Comparison of ENCODE assay signal across 8 cellular contexts in the genomic region with DNA sequence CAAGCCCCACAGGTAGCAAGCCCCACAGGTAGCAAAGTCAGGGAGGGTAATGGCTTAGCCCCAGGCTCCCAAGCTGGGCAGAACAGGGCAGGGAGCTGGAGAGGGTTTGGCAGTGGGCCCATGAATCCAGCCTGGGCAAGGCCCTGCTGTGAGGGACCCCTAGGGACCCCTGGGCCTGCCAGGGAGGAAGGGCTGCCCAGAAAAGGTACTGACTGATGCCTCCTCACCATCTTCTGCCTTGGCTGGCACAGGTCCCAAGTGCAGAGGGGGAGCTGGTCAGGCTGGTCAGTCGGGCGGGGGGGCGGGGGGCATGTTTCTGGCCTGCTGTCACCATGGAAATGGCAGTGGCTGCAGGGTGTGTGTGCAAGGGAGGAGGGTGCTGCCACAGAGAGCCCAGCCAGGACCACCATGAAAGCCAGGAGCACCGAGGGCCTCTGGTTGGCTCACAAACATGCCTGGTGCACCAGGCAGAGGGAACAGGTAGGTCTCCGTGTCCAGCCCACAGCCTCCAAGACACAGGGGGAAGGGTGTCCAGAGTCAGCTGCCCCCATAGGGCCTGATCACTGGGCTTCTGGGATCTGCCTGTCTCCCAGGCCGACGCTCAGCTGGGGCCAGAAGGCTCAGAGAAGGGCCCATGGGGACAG. TPM values are rescaled to one million over a fixed set of nuclear protein-coding genes. Genes with fewer than 3 reads are reported as not detected.
DNase-seq lines count a peak whose midpoint lies in the region; ATAC-seq, FAIRE-seq and TF ChIP-seq lines count a peak whose summit lies in the region.

No MANE protein-coding gene starts in this region.

- no peaks in the 10 kb centered on the region for H3K27me3 ChIP-seq in CD4-positive, CD25-positive, alpha-beta regulatory T cell (ENCODE audit: control insufficient read depth, insufficient read depth, low read length)
- peaks cover 29% of the 10 kb centered on the region for H3K27me3 ChIP-seq in MM.1S (replicated peaks; ENCODE audit: insufficient read depth, low read length)
- peaks cover 27 to 41% (median 34%) of the 10 kb centered on the region in 4 experiments; a peak in 6 of 7 replicates for H3K27me3 ChIP-seq in H1 (replicated peaks in 1 of 4; ENCODE audit: control insufficient read depth in 3 of 4, extremely low read depth in 1 of 4, insufficient read depth in 3 of 4, low read length in 3 of 4)
- H3K27me3 ChIP-seq in pancreas = no peaks in the 10 kb centered on the region

- no peak overlapping the region for H3K14ac ChIP-seq in H1 (ENCODE audit: insufficient read length)

- H2BK20ac ChIP-seq in H1 (ENCODE audit: low read length) = no peak overlapping the region

- peak overlapping the region; percentile 51 to 87 (median 78) for H3K4me3 Mint-ChIP-seq in CD4-positive, CD25-positive, alpha-beta regulatory T cell

- no peak for FAIRE-seq in H1 (lab: Jason Lieb, UNC)
- FAIRE-seq in pancreas (lab: Jason Lieb, UNC) = no peak

- H3K27ac ChIP-seq in CD4-positive, CD25-positive, alpha-beta regulatory T cell (ENCODE audit: insufficient read depth, low read length, poor library complexity, severe bottlenecking) = no peak overlapping the region
- H3K27ac ChIP-seq in MM.1S (ENCODE audit: low read length) = no peak overlapping the region
- H3K27ac ChIP-seq in H1 (ENCODE audit: low read depth, low read length) = no peak overlapping the region
- H3K27ac ChIP-seq in pancreas = peak overlapping the region; percentile 59 to 76 (median 66)

- H3F3A ChIP-seq in MM.1S (ENCODE audit: insufficient read depth, low read length) = no peaks in the 10 kb centered on the region

- H4K20me1 ChIP-seq in MM.1S (ENCODE audit: insufficient read depth, low read length) (no peaks in the 10 kb centered on the region), H1 (replicated peaks in 1 of 2; ENCODE audit: control insufficient read depth in 1 of 2, insufficient read depth in 2 of 2, low read length in 2 of 2) (peaks cover 6 to 30% of the 10 kb centered on the region in 2 experiments)

- no peak for TF ChIP-seq EP300 in H1 (IDR thresholded peaks at IDR 0.05; ENCODE audit: borderline replicate concordance in 1 of 2, low read depth in 2 of 2, low read length in 2 of 2)

- H2BK12ac ChIP-seq in H1 (ENCODE audit: low read depth, low read length) = no peak overlapping the region

- WGBS in H1 (ENCODE audit: extremely low coverage in 1 of 2, insufficient coverage in 1 of 2, insufficient read length in 1 of 2, insufficient replicate concordance in 2 of 2, low coverage in 1 of 2, low lambda C conversion rate in 2 of 2, missing lambda C conversion rate in 1 of 2), 2 experiments = 63% methylated on average over 4 of the region's 7 CpGs; no CpG with 5 or more reads in 1 of the 2 experiments
- 17 to 31% methylated on average over 3 to 7 of the region's 7 CpGs for WGBS in pancreas, 2 donors

- H3K27me3 Mint-ChIP-seq in CD4-positive, CD25-positive, alpha-beta regulatory T cell = peaks cover 16% of the 10 kb centered on the region

- CTCF ChIA-PET in H1 (lab: Charles Lee; ENCODE audit: partially characterized antibody) = interaction anchor here (1.2 to 5.1 kb wide), 7 partner anchors 10 to 102 kb away, joined by 5 to 70 read pairs (median 17); a partner anchor contains a TSS

- H3K4me2 ChIP-seq in MM.1S (ENCODE audit: low read depth, low read length) (peak overlapping the region; percentile 63; the same call in 1 of the 2 replicates), H1 (ENCODE audit: insufficient read depth in 1 of 2, low read depth in 2 of 2, low read length in 2 of 2) (peak overlapping the region; percentile 33 to 89)

- TF ChIP-seq RAD21 in H1 (IDR thresholded peaks at IDR 0.05 in 1 of 2, conservative IDR thresholded peaks at IDR 0.05 in 1 of 2; ENCODE audit: low read depth in 2 of 2, low read length in 2 of 2) = no peak

- H3K9me3 ChIP-seq in CD4-positive, CD25-positive, alpha-beta regulatory T cell (ENCODE audit: control insufficient read depth in 2 of 2, low read length in 2 of 2) = no peaks in the 10 kb centered on the region
- no peaks in the 10 kb centered on the region for H3K9me3 ChIP-seq in MM.1S (replicated peaks; ENCODE audit: insufficient read depth, low read length)
- H3K9me3 ChIP-seq in H1 (ENCODE audit: insufficient read depth in 2 of 2, low read depth in 1 of 2, low read length in 1 of 2) = no peaks in the 10 kb centered on the region
- no peaks in the 10 kb centered on the region for H3K9me3 ChIP-seq in pancreas

- no peaks in the 10 kb centered on the region for H3K79me2 ChIP-seq in MM.1S (ENCODE audit: low read length)
- H3K79me2 ChIP-seq in H1 (ENCODE audit: control insufficient read depth in 1 of 2, insufficient read depth in 2 of 2, low read length in 2 of 2) = no peaks in the 10 kb centered on the region

- 0 out of 2 replicates have a peak overlapping the region, but pooled peaks have one; percentile 61 for H2BK15ac ChIP-seq in H1 (ENCODE audit: low read length)

- peaks cover 0 to 13% (median 2%) of the 10 kb centered on the region in 4 donors for H3K4me1 Mint-ChIP-seq in CD4-positive, CD25-positive, alpha-beta regulatory T cell

- no peak overlapping the region for H3K56ac ChIP-seq in H1 (replicated peaks; ENCODE audit: insufficient read length, low read depth, low read length)

- H2AK5ac ChIP-seq in H1 (ENCODE audit: low read depth, low read length) = no peak overlapping the region

- H3K9ac ChIP-seq in MM.1S (ENCODE audit: low read length) = no peak overlapping the region
- no peak overlapping the region for H3K9ac ChIP-seq in H1 (replicated peaks in 1 of 4; ENCODE audit: extremely low read depth in 1 of 4, low read depth in 3 of 4, low read length in 3 of 4)

- H3K4ac ChIP-seq in H1 (replicated peaks; ENCODE audit: insufficient read length, low read depth, low read length) = no peak overlapping the region

- peaks cover 46% of the 10 kb centered on the region for H3K4me1 ChIP-seq in CD4-positive, CD25-positive, alpha-beta regulatory T cell (ENCODE audit: control insufficient read depth, insufficient read depth, low read length, poor library complexity, severe bottlenecking)
- H3K4me1 ChIP-seq in MM.1S (ENCODE audit: low read length) (no peaks in the 10 kb centered on the region), H1 (replicated peaks in 1 of 4; ENCODE audit: control insufficient read depth in 3 of 4, insufficient read depth in 4 of 4, low read length in 3 of 4) (peaks cover 0 to 33% (median 19%) of the 10 kb centered on the region in 4 experiments; a peak in 6 of 7 replicates), pancreas (peaks cover 12 to 32% (median 16%) of the 10 kb centered on the region in 3 donors)

- H4K91ac ChIP-seq in H1 (replicated peaks; ENCODE audit: insufficient read length, low read length) = no peak overlapping the region

- no peak overlapping the region for H3K23ac ChIP-seq in H1 (ENCODE audit: insufficient read length)

- H3K79me1 ChIP-seq in H1 (ENCODE audit: low read depth, low read length) = no peaks in the 10 kb centered on the region

- H3K9me3 Mint-ChIP-seq in CD4-positive, CD25-positive, alpha-beta regulatory T cell = peaks cover 0 to 4% (median 0%) of the 10 kb centered on the region in 7 donors

- no peak for DNase-seq in CD4-positive, CD25-positive, alpha-beta regulatory T cell
- no peak for DNase-seq in MM.1S
- no peak for DNase-seq in H1 (ENCODE audit: low read depth in 1 of 2, low spot score in 2 of 2)
- DNase-seq in pancreas = peak in 2 of 6 donors; percentile 54 to 76
- no peak for DNase-seq in SIG-M5 treated with dmso at 0.1 percent for 504 hours (lab: John Stamatoyannopoulos, UW; ENCODE audit: unreplicated experiment)
- DNase-seq in NCI-H774 (lab: John Stamatoyannopoulos, UW) = no peak

- TF ChIP-seq CTCF in MM.1S (IDR thresholded peaks at IDR 0.05; ENCODE audit: low read length) (no peak), H1 (IDR thresholded peaks at IDR 0.05; ENCODE audit: control extremely low read depth in 1 of 3, insufficient read depth in 1 of 3, low read depth in 1 of 3, low read length in 3 of 3) (no peak), pancreas (IDR thresholded peaks at IDR 0.05) (no peak)

- H3K23me2 ChIP-seq in H1 (ENCODE audit: low read depth, low read length) = peaks cover 14% of the 10 kb centered on the region; the same call in 1 of the 2 replicates

- H3K4me3 ChIP-seq in CD4-positive, CD25-positive, alpha-beta regulatory T cell (ENCODE audit: low read depth, low read length) = peak overlapping the region; percentile 13
- H3K4me3 ChIP-seq in MM.1S (ENCODE audit: low read length) (no peak overlapping the region), H1 (ENCODE audit: extremely low read depth in 1 of 4, insufficient read depth in 2 of 4, low read depth in 3 of 4, low read length in 4 of 4) (peak overlapping the region in 2 of 4 experiments; percentile 13 to 65; a peak in 4 of 8 replicates), pancreas (peak overlapping the region in 2 of 4 donors; percentile 62 to 65)

- intact Hi-C loops in pancreas (cut with DNase I) = no loop called here

- no peak overlapping the region for H3K27ac Mint-ChIP-seq in CD4-positive, CD25-positive, alpha-beta regulatory T cell

- no peak overlapping the region for H4K5ac ChIP-seq in H1 (ENCODE audit: insufficient read length, low read depth, low read length)

- no peak overlapping the region for H2BK120ac ChIP-seq in H1 (replicated peaks; ENCODE audit: low read depth, low read length)

- H2BK5ac ChIP-seq in H1 (ENCODE audit: low read depth, low read length) = no peak overlapping the region

- no peaks in the 10 kb centered on the region for H3K36me3 ChIP-seq in CD4-positive, CD25-positive, alpha-beta regulatory T cell (ENCODE audit: control insufficient read depth, insufficient read depth, low read length)
- H3K36me3 ChIP-seq in MM.1S (replicated peaks; ENCODE audit: insufficient read depth, low read length) (no peaks in the 10 kb centered on the region), H1 (ENCODE audit: control insufficient read depth in 2 of 4, insufficient read depth in 4 of 4, low read length in 3 of 4) (peaks cover 0 to 15% (median 3%) of the 10 kb centered on the region in 4 experiments; a peak in 3 of 8 replicates), pancreas (no peaks in the 10 kb centered on the region)

- no peak overlapping the region; the same call in 1 of the 2 replicates for H3K18ac ChIP-seq in H1 (ENCODE audit: extremely low read depth, low read length)

- POLR2A ChIA-PET in H1 (lab: Charles Lee; ENCODE audit: partially characterized antibody) = interaction anchor here (0.9 to 2.1 kb wide), 6 partner anchors 9 to 70 kb away, joined by 3 to 6 read pairs (median 4); no protein-coding TSS in a partner anchor

- TF ChIP-seq POLR2A in H1 (IDR thresholded peaks at IDR 0.05; ENCODE audit: control extremely low read depth in 1 of 2, low read depth in 2 of 2, low read length in 2 of 2) = no peak

- H2AFZ ChIP-seq in MM.1S (ENCODE audit: low read length) (no peak overlapping the region), H1 (ENCODE audit: low read length) (no peak overlapping the region)

- no peaks in the 10 kb centered on the region for H3K9me2 ChIP-seq in MM.1S (replicated peaks; ENCODE audit: insufficient read depth, low read length)

- ATAC-seq in CD4-positive, CD25-positive, alpha-beta regulatory T cell (ENCODE audit: low read depth in 2 of 2) = no peak
- peak in 1 of 4 donors; percentile 0 for ATAC-seq in pancreas
- no peak for ATAC-seq in HG02763 (IDR thresholded peaks at IDR 0.05; ENCODE audit: unreplicated experiment)
- ATAC-seq in HG03439 (IDR thresholded peaks at IDR 0.05; ENCODE audit: unreplicated experiment) = no peak

- no peaks in the 10 kb centered on the region for H3K36me3 Mint-ChIP-seq in CD4-positive, CD25-positive, alpha-beta regulatory T cell

- no peak overlapping the region for H4K8ac ChIP-seq in H1 (ENCODE audit: extremely low read depth, insufficient read depth, low read length)

RNA-seq across cellular contexts. Expression of a gene that starts 1.5 kb away (rescaled TPM):
- total RNA-seq in CD4-positive, CD25-positive, alpha-beta regulatory T cell = 37.1 TPM
- 100 to 1,000 TPM in 2 of 4 donors, 10 to 100 TPM in 2; 12.0 to 131 (median 72.9) TPM for polyA plus RNA-seq in CD4-positive, CD25-positive, alpha-beta regulatory T cell
- total RNA-seq in H1 (2021; fragmentation: NEBNext Ultra II Directional; extraction: Animal tissue kit (Norgen Biotek cat#: 25700)) = 4.0 and 4.2 TPM in 2 replicates
- polyA plus RNA-seq in H1 (2011; rRNA removed) (13.5 and 28.4 TPM in 2 replicates), pancreas (100 to 1,000 TPM in 1 of 2 donors, 10 to 100 TPM in 1; 99.5 to 223 TPM)
- 11.7 TPM for polyA plus RNA-seq in H1 (2011; cell fraction: cytosol; rRNA removed)
- polyA plus RNA-seq in H1 (2011; cell fraction: nucleus; rRNA removed) = 18.2 TPM
- polyA plus RNA-seq in H1 (2012, experiment 1 of 2) = 6.1 to 9.1 TPM (median 7.6 TPM) in 4 replicates
- 5.1 TPM for polyA plus RNA-seq in H1 (2012, experiment 2 of 2)
- 6.7 TPM for polyA plus RNA-seq in H1 (2013, experiment 1 of 2)
- polyA plus RNA-seq in H1 (2013, experiment 2 of 2) = 7.7 TPM
- polyA minus RNA-seq in H1 (2011; rRNA and poly(A)+ RNA removed) = 0.76 and 0.83 TPM in 2 replicates
- polyA minus RNA-seq in H1 (2011; cell fraction: cytosol; rRNA and poly(A)+ RNA removed) = 3.4 TPM
- polyA minus RNA-seq in H1 (2011; cell fraction: nucleus; rRNA and poly(A)+ RNA removed) = 3.5 TPM
- 10 to 100 TPM; 12.9 to 37.4 (median 24.3) TPM for total RNA-seq in pancreas

RNA-seq across cellular contexts. Expression of a gene that starts 13.5 kb away (rescaled TPM):
- 558 TPM for total RNA-seq in CD4-positive, CD25-positive, alpha-beta regulatory T cell
- 1,000 to 10,000 TPM; 1,044 to 2,243 (median 1,681) TPM for polyA plus RNA-seq in CD4-positive, CD25-positive, alpha-beta regulatory T cell
- total RNA-seq in H1 (2021; fragmentation: NEBNext Ultra II Directional; extraction: Animal tissue kit (Norgen Biotek cat#: 25700)) = 1.2 and 2.4 TPM in 2 replicates
- polyA plus RNA-seq in H1 (2011; rRNA removed) (2.2 and 5.3 TPM in 2 replicates), pancreas (10 to 100 TPM; 35.4 to 71.0 TPM)
- polyA plus RNA-seq in H1 (2011; cell fraction: cytosol; rRNA removed) = 3.1 TPM
- polyA plus RNA-seq in H1 (2011; cell fraction: nucleus; rRNA removed) = 5.1 TPM
- 4.4 to 8.5 TPM (median 6.3 TPM) in 4 replicates for polyA plus RNA-seq in H1 (2012, experiment 1 of 2)
- polyA plus RNA-seq in H1 (2012, experiment 2 of 2) = 8.2 TPM
- 7.6 TPM for polyA plus RNA-seq in H1 (2013, experiment 1 of 2)
- 8.4 TPM for polyA plus RNA-seq in H1 (2013, experiment 2 of 2)
- polyA minus RNA-seq in H1 (2011; rRNA and poly(A)+ RNA removed) = 0.63 TPM in 1 of 2 replicates, not detected in the other
- polyA minus RNA-seq in H1 (2011; cell fraction: cytosol; rRNA and poly(A)+ RNA removed) = 6.4 TPM
- 5.2 TPM for polyA minus RNA-seq in H1 (2011; cell fraction: nucleus; rRNA and poly(A)+ RNA removed)
- total RNA-seq in pancreas = 10 to 100 TPM in 1 of 6 donors, 1 to 10 TPM in 5; 2.4 to 14.0 (median 9.0) TPM

RNA-seq across cellular contexts. Expression of a gene that starts 17.9 kb away (rescaled TPM):
- total RNA-seq in CD4-positive, CD25-positive, alpha-beta regulatory T cell = 118 TPM
- polyA plus RNA-seq in CD4-positive, CD25-positive, alpha-beta regulatory T cell = 10 to 100 TPM in 1 of 4 donors, 1 to 10 TPM in 3; 5.5 to 10.4 (median 7.9) TPM
- total RNA-seq in H1 (2021; fragmentation: NEBNext Ultra II Directional; extraction: Animal tissue kit (Norgen Biotek cat#: 25700)) = 5.6 and 6.4 TPM in 2 replicates
- 14.8 and 22.8 TPM in 2 replicates for polyA plus RNA-seq in H1 (2011; rRNA removed)
- polyA plus RNA-seq in H1 (2011; cell fraction: cytosol; rRNA removed) = 21.7 TPM
- 43.3 TPM for polyA plus RNA-seq in H1 (2011; cell fraction: nucleus; rRNA removed)
- polyA plus RNA-seq in H1 (2012, experiment 1 of 2) = 5.9 to 19.5 TPM (median 16.0 TPM) in 4 replicates
- polyA plus RNA-seq in H1 (2012, experiment 2 of 2) = 10.3 TPM
- 5.8 TPM for polyA plus RNA-seq in H1 (2013, experiment 1 of 2)
- 6.2 TPM for polyA plus RNA-seq in H1 (2013, experiment 2 of 2)
- 4.2 and 8.8 TPM in 2 replicates for polyA minus RNA-seq in H1 (2011; rRNA and poly(A)+ RNA removed)
- 9.1 TPM for polyA minus RNA-seq in H1 (2011; cell fraction: cytosol; rRNA and poly(A)+ RNA removed)
- 18.9 TPM for polyA minus RNA-seq in H1 (2011; cell fraction: nucleus; rRNA and poly(A)+ RNA removed)
- total RNA-seq in pancreas = 1 to 10 TPM; 2.0 to 5.2 (median 3.3) TPM
- polyA plus RNA-seq in pancreas = 10 to 100 TPM; 18.1 to 21.5 TPM

RNA-seq across cellular contexts. Expression of a gene that starts 53.2 kb away (rescaled TPM):
- 1.8 TPM for total RNA-seq in CD4-positive, CD25-positive, alpha-beta regulatory T cell
- 1 to 10 TPM; 3.4 to 5.8 (median 4.4) TPM for polyA plus RNA-seq in CD4-positive, CD25-positive, alpha-beta regulatory T cell
- total RNA-seq in H1 (2021; fragmentation: NEBNext Ultra II Directional; extraction: Animal tissue kit (Norgen Biotek cat#: 25700)) = not detected in 2 replicates
- polyA plus RNA-seq in H1 (2011; rRNA removed) = 1.9 and 2.4 TPM in 2 replicates
- polyA plus RNA-seq in H1 (2011; cell fraction: cytosol; rRNA removed) = 1.8 TPM
- 1.7 TPM for polyA plus RNA-seq in H1 (2011; cell fraction: nucleus; rRNA removed)
- 0.48 to 0.85 TPM (median 0.71 TPM) in 4 replicates for polyA plus RNA-seq in H1 (2012, experiment 1 of 2)
- polyA plus RNA-seq in H1 (2012, experiment 2 of 2) = 0.55 TPM
- polyA plus RNA-seq in H1 (2013, experiment 1 of 2) = 0.85 TPM
- 0.77 TPM for polyA plus RNA-seq in H1 (2013, experiment 2 of 2)
- polyA minus RNA-seq in H1 (2011; rRNA and poly(A)+ RNA removed) = 0.16 and 0.59 TPM in 2 replicates
- 1.8 TPM for polyA minus RNA-seq in H1 (2011; cell fraction: cytosol; rRNA and poly(A)+ RNA removed)
- polyA minus RNA-seq in H1 (2011; cell fraction: nucleus; rRNA and poly(A)+ RNA removed) = 1.8 TPM
- 1 to 10 TPM in 5 of 6 donors, under 1 TPM in 1; 0.92 to 3.3 (median 1.8) TPM for total RNA-seq in pancreas
- polyA plus RNA-seq in pancreas = 1 to 10 TPM; 1.2 to 2.5 TPM

RNA-seq across cellular contexts. Expression of a gene that starts 53.5 kb away (rescaled TPM):
- 123 TPM for total RNA-seq in CD4-positive, CD25-positive, alpha-beta regulatory T cell
- 1 to 10 TPM; 2.5 to 3.1 (median 3.0) TPM for polyA plus RNA-seq in CD4-positive, CD25-positive, alpha-beta regulatory T cell
- 217 and 221 TPM in 2 replicates for total RNA-seq in H1 (2021; fragmentation: NEBNext Ultra II Directional; extraction: Animal tissue kit (Norgen Biotek cat#: 25700))
- polyA plus RNA-seq in H1 (2011; rRNA removed) (73.9 and 159 TPM in 2 replicates), pancreas (100 to 1,000 TPM; 115 to 138 TPM)
- 107 TPM for polyA plus RNA-seq in H1 (2011; cell fraction: cytosol; rRNA removed)
- polyA plus RNA-seq in H1 (2011; cell fraction: nucleus; rRNA removed) = 578 TPM
- polyA plus RNA-seq in H1 (2012, experiment 1 of 2) = 172 to 212 TPM (median 181 TPM) in 4 replicates
- polyA plus RNA-seq in H1 (2012, experiment 2 of 2) = 113 TPM
- 173 TPM for polyA plus RNA-seq in H1 (2013, experiment 1 of 2)
- 167 TPM for polyA plus RNA-seq in H1 (2013, experiment 2 of 2)
- 58.7 and 60.2 TPM in 2 replicates for polyA minus RNA-seq in H1 (2011; rRNA and poly(A)+ RNA removed)
- 171 TPM for polyA minus RNA-seq in H1 (2011; cell fraction: cytosol; rRNA and poly(A)+ RNA removed)
- polyA minus RNA-seq in H1 (2011; cell fraction: nucleus; rRNA and poly(A)+ RNA removed) = 231 TPM
- 10 to 100 TPM; 34.8 to 68.6 (median 51.6) TPM for total RNA-seq in pancreas

Comparison
In these comparisons a context has a peak if more than half of its experiments do, and no peak if none do; other contexts are left out.
1. H3K27ac ChIP-seq: peak in pancreas (4 of 4); none in CD4-positive, CD25-positive, alpha-beta regulatory T cell (single experiment), MM.1S (single experiment) and H1 (single experiment).
2. RNA of a gene that starts 13.5 kb away (total RNA-seq): 558 TPM in CD4-positive, CD25-positive, alpha-beta regulatory T cell (single experiment); 2.4 to 14.0 TPM in pancreas and 1.2 to 2.4 TPM in H1; every median in the first group is over 10 times any median in the second.
3. RNA of a gene that starts 17.9 kb away (total RNA-seq): 118 TPM in CD4-positive, CD25-positive, alpha-beta regulatory T cell (single experiment); 5.6 to 6.4 TPM in H1 and 2.0 to 5.2 TPM in pancreas; every median in the first group is over 10 times any median in the second.